ENCODE assay signal across 18 cellular contexts in genomic region chr20:52619671-52620070, GRCh38.
DNase-seq lines count a peak whose midpoint lies in the region; ATAC-seq, FAIRE-seq and TF ChIP-seq lines count a peak whose summit lies in the region.
"Had no signal": no experiment of that assay in that cellular context is flagged by ENCODE, and none has a peak within 500 bp of the region (broad histone marks: within the 10 kb centered on the region; RNA-seq: fewer than 3 reads in every experiment).

No MANE protein-coding gene starts in this region.

- H3K27ac Mint-ChIP-seq in effector memory CD8-positive, alpha-beta T cell, result peak overlapping the region; percentile 0 to 14
- no peak overlapping the region for H3K27ac Mint-ChIP-seq in stimulated activated effector memory CD8-positive, alpha-beta T cell treated with anti-CD3 and anti-CD28 coated beads, Interleukin-12 subunit alpha, Interleukin-12 subunit beta, amount 100 ng/mL, for 72 hours
- no peak overlapping the region for H3K27ac Mint-ChIP-seq in activated naive CD8-positive, alpha-beta T cell treated with anti-CD3 and anti-CD28 coated beads, Interleukin-2, amount 50 U/mL, for 24 hours
- H3K27ac Mint-ChIP-seq: B cell; CD4-positive, alpha-beta T cell had no signal

- no peaks in the 10 kb centered on the region for H3K36me3 ChIP-seq in OCI-LY3 (replicated peaks; ENCODE audit: low read depth, low read length)
- H3K36me3 ChIP-seq: HAP-1 had no signal

- peak overlapping the region; percentile 66 for H3K4me2 ChIP-seq in OCI-LY3 (ENCODE audit: low read length)

- H3K4me1 Mint-ChIP-seq in effector memory CD8-positive, alpha-beta T cell (ENCODE audit: low read depth in 2 of 2), result peaks cover 8 to 9% of the 10 kb centered on the region in 2 donors
- H3K4me1 Mint-ChIP-seq in stimulated activated effector memory CD8-positive, alpha-beta T cell treated with anti-CD3 and anti-CD28 coated beads, Interleukin-12 subunit alpha, Interleukin-12 subunit beta, amount 100 ng/mL, for 72 hours, result peaks cover 7% of the 10 kb centered on the region
- H3K4me1 Mint-ChIP-seq in activated naive CD8-positive, alpha-beta T cell treated with anti-CD3 and anti-CD28 coated beads, Interleukin-2, amount 50 U/mL, for 24 hours, result peaks cover 8% of the 10 kb centered on the region
- H3K4me1 Mint-ChIP-seq: B cell had no signal

- peak; percentile 45 for ATAC-seq in effector memory CD8-positive, alpha-beta T cell (replicated peaks)
- peak; percentile 40 for ATAC-seq in stimulated activated effector memory CD8-positive, alpha-beta T cell treated with anti-CD3 and anti-CD28 coated beads, Interleukin-12 subunit alpha, Interleukin-12 subunit beta, amount 100 ng/mL, for 72 hours
- no peak for ATAC-seq in foreskin keratinocyte
- ATAC-seq in activated naive CD8-positive, alpha-beta T cell treated with anti-CD3 and anti-CD28 coated beads, Interleukin-2, amount 50 U/mL, for 24 hours, result no peak
- ATAC-seq: HepG2 had no signal

- H3K79me2 ChIP-seq in OCI-LY3 (ENCODE audit: low read length), result no peaks in the 10 kb centered on the region

- H3K9me3 ChIP-seq in OCI-LY3 (ENCODE audit: insufficient read depth, low read length), result no peaks in the 10 kb centered on the region
- H3K9me3 ChIP-seq: HAP-1 had no signal

- peaks cover 20 to 27% of the 10 kb centered on the region in 2 donors for H3K27me3 Mint-ChIP-seq in effector memory CD8-positive, alpha-beta T cell
- H3K27me3 Mint-ChIP-seq in activated naive CD8-positive, alpha-beta T cell treated with anti-CD3 and anti-CD28 coated beads, Interleukin-2, amount 50 U/mL, for 24 hours, result no peaks in the 10 kb centered on the region

- peaks cover 12% of the 10 kb centered on the region for H3K4me1 ChIP-seq in OCI-LY3 (ENCODE audit: low read length)
- H3K4me1 ChIP-seq in foreskin keratinocyte, result no peaks in the 10 kb centered on the region
- H3K4me1 ChIP-seq: HAP-1 had no signal

- no peaks in the 10 kb centered on the region for H4K20me1 ChIP-seq in OCI-LY3 (ENCODE audit: insufficient read depth, low read length)

- no peak for TF ChIP-seq CTCF in OCI-LY3 (IDR thresholded peaks at IDR 0.05; ENCODE audit: low read depth, low read length)
- no peak for TF ChIP-seq CTCF in foreskin keratinocyte (conservative IDR thresholded peaks at IDR 0.05)

- FAIRE-seq in HTR-8/SVneo (lab: Jason Lieb, UNC), result peak; percentile 52
- FAIRE-seq: A204.1, H1, HepG2 had no signal

- no peak overlapping the region for H3K9ac ChIP-seq in OCI-LY3 (ENCODE audit: low read length)

- H3K4me3 ChIP-seq in OCI-LY3 (ENCODE audit: low read length), result peak overlapping the region; percentile 52
- H3K4me3 ChIP-seq: HAP-1 had no signal

- no peak for DNase-seq in HTR-8/SVneo (ENCODE audit: insufficient read length, low spot score)
- DNase-seq in effector memory CD8-positive, alpha-beta T cell, result peak in 1 of 3 experiments; percentile 1
- DNase-seq in stimulated activated effector memory CD8-positive, alpha-beta T cell treated with anti-CD3 and anti-CD28 coated beads, Interleukin-12 subunit alpha, Interleukin-12 subunit beta, amount 100 ng/mL, for 72 hours (ENCODE audit: low spot score in 2 of 2), result no peak
- no peak for DNase-seq in foreskin keratinocyte
- DNase-seq in DMS79 treated with DMSO at 0.1 percent for 48 hours (lab: John Stamatoyannopoulos, UW), result no peak
- DNase-seq in activated naive CD8-positive, alpha-beta T cell treated with anti-CD3 and anti-CD28 coated beads, Interleukin-2, amount 50 U/mL, for 24 hours, result no peak
- DNase-seq: C1 segment of cervical spinal cord, Calu3, DMS153, DND-41, GDM1 had no signal

- H2AFZ ChIP-seq in OCI-LY3 (ENCODE audit: low read depth, low read length), result no peak overlapping the region

- H3K4me3 Mint-ChIP-seq in effector memory CD8-positive, alpha-beta T cell, result peak overlapping the region; percentile 3 to 4
- no peak overlapping the region for H3K4me3 Mint-ChIP-seq in stimulated activated effector memory CD8-positive, alpha-beta T cell treated with anti-CD3 and anti-CD28 coated beads, Interleukin-12 subunit alpha, Interleukin-12 subunit beta, amount 100 ng/mL, for 72 hours
- H3K4me3 Mint-ChIP-seq in activated naive CD8-positive, alpha-beta T cell treated with anti-CD3 and anti-CD28 coated beads, Interleukin-2, amount 50 U/mL, for 24 hours, result no peak overlapping the region
- H3K4me3 Mint-ChIP-seq: B cell; CD4-positive, alpha-beta T cell had no signal

- H3K27me3 ChIP-seq in OCI-LY3 (ENCODE audit: low read depth, low read length), result peaks cover 41% of the 10 kb centered on the region; the same call in 1 of the 2 replicates
- H3K27me3 ChIP-seq in foreskin keratinocyte, result no peaks in the 10 kb centered on the region

- no peaks in the 10 kb centered on the region for H3K36me3 Mint-ChIP-seq in effector memory CD8-positive, alpha-beta T cell (ENCODE audit: insufficient read depth)
- H3K36me3 Mint-ChIP-seq in stimulated activated effector memory CD8-positive, alpha-beta T cell treated with anti-CD3 and anti-CD28 coated beads, Interleukin-12 subunit alpha, Interleukin-12 subunit beta, amount 100 ng/mL, for 72 hours, result no peaks in the 10 kb centered on the region
- H3K36me3 Mint-ChIP-seq in activated naive CD8-positive, alpha-beta T cell treated with anti-CD3 and anti-CD28 coated beads, Interleukin-2, amount 50 U/mL, for 24 hours (ENCODE audit: low read depth), result no peaks in the 10 kb centered on the region

- H3K27ac ChIP-seq in OCI-LY3 (ENCODE audit: low read length), result no peak overlapping the region
- no peak overlapping the region for H3K27ac ChIP-seq in foreskin keratinocyte

- H3K9me3 Mint-ChIP-seq in effector memory CD8-positive, alpha-beta T cell, result no peaks in the 10 kb centered on the region
- no peaks in the 10 kb centered on the region for H3K9me3 Mint-ChIP-seq in stimulated activated effector memory CD8-positive, alpha-beta T cell treated with anti-CD3 and anti-CD28 coated beads, Interleukin-12 subunit alpha, Interleukin-12 subunit beta, amount 100 ng/mL, for 72 hours
- no peaks in the 10 kb centered on the region for H3K9me3 Mint-ChIP-seq in activated naive CD8-positive, alpha-beta T cell treated with anti-CD3 and anti-CD28 coated beads, Interleukin-2, amount 50 U/mL, for 24 hours
- H3K9me3 Mint-ChIP-seq: CD4-positive, alpha-beta T cell had no signal

Comparison
In these comparisons a context has a peak if more than half of its experiments do, and no peak if none do; other contexts are left out.
1. ATAC-seq: peak in effector memory CD8-positive, alpha-beta T cell (single experiment) and stimulated activated effector memory CD8-positive, alpha-beta T cell treated with anti-CD3 and anti-CD28 coated beads, Interleukin-12 subunit alpha, Interleukin-12 subunit beta, amount 100 ng/mL, for 72 hours (single experiment); none in foreskin keratinocyte (single experiment) and activated naive CD8-positive, alpha-beta T cell treated with anti-CD3 and anti-CD28 coated beads, Interleukin-2, amount 50 U/mL, for 24 hours (single experiment).
2. H3K27ac Mint-ChIP-seq: peak in effector memory CD8-positive, alpha-beta T cell (2 of 2); none in stimulated activated effector memory CD8-positive, alpha-beta T cell treated with anti-CD3 and anti-CD28 coated beads, Interleukin-12 subunit alpha, Interleukin-12 subunit beta, amount 100 ng/mL, for 72 hours (single experiment) and activated naive CD8-positive, alpha-beta T cell treated with anti-CD3 and anti-CD28 coated beads, Interleukin-2, amount 50 U/mL, for 24 hours (single experiment).
3. H3K4me3 Mint-ChIP-seq: peak in effector memory CD8-positive, alpha-beta T cell (2 of 2); none in stimulated activated effector memory CD8-positive, alpha-beta T cell treated with anti-CD3 and anti-CD28 coated beads, Interleukin-12 subunit alpha, Interleukin-12 subunit beta, amount 100 ng/mL, for 72 hours (single experiment) and activated naive CD8-positive, alpha-beta T cell treated with anti-CD3 and anti-CD28 coated beads, Interleukin-2, amount 50 U/mL, for 24 hours (single experiment).